In the genomic region with DNA sequence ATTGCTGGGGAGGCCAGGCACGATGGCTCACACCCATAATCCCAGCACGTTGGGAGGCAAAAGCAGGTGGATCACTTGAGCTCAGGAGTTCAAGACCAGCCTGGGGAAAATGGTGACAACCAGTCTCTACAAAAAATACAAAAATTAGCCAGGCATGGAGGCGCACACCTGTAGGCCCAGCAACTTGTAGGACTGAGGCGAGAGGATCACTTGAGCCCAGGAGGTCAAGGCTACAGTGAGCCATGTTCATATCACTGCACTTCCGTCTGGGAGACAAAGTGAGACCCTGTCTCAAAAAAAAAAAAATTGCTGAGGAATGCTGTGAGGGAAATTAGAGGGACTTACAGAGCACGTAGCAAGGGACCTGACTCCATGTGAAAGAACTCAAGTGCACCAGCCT, we compare ENCODE assay signal across 18 cellular contexts. TPM values are rescaled to one million over a fixed set of nuclear protein-coding genes. Genes with fewer than 3 reads are reported as not detected.
A peak's percentile ranks its signal among the peaks of the same experiment; 100 is the strongest.
DNase-seq lines count a peak whose midpoint lies in the region; ATAC-seq and TF ChIP-seq lines count a peak whose summit lies in the region.
"Had no signal": no experiment of that assay in that cellular context is flagged by ENCODE, and none has a peak within 500 bp of the region (broad histone marks: within the 10 kb centered on the region; RNA-seq: fewer than 3 reads in every experiment).

No MANE protein-coding gene starts in this region.

- peak overlapping the region; percentile 18 for H3K27ac Mint-ChIP-seq in Calu3 (ENCODE audit: unreplicated experiment)
- H3K27ac Mint-ChIP-seq in WTC11 = peak overlapping the region; percentile 49

- H3K9me3 Mint-ChIP-seq in Calu3 (ENCODE audit: low read depth, unreplicated experiment) (no peaks in the 10 kb centered on the region), WTC11 (no peaks in the 10 kb centered on the region)
- H3K9me3 Mint-ChIP-seq: IgD-negative memory B cell had no signal

- no peak overlapping the region for H3K4me3 Mint-ChIP-seq in Calu3 (ENCODE audit: low read depth, unreplicated experiment)
- no peak overlapping the region for H3K4me3 Mint-ChIP-seq in WTC11

- H3K27me3 ChIP-seq in HCT116 (ENCODE audit: insufficient read depth, low read length) (no peaks in the 10 kb centered on the region), trophoblast cell (ENCODE audit: insufficient read depth, low read length) (no peaks in the 10 kb centered on the region), tibial artery (no peaks in the 10 kb centered on the region)
- H3K27me3 ChIP-seq: BLaER1 treated with 17β-estradiol and CSF1 and Interleukin-3, amounts not matched to agents 10 nM and 100 nM had no signal

- peaks cover 36% of the 10 kb centered on the region for H3K79me1 ChIP-seq in trophoblast cell (ENCODE audit: low read length)

- H3K14ac ChIP-seq in trophoblast cell (ENCODE audit: low read length) = no peak overlapping the region

- CTCF ChIA-PET in Calu3 (lab: Charles Lee) (interaction anchor here (25.3 kb wide), 1 partner anchor 46 kb away, joined by 1048 read pairs; no protein-coding TSS in a partner anchor), HCT116 (lab: Charles Lee) (interaction anchor here (2.1 to 14.5 kb wide), 2 partner anchors 9 to 46 kb away, joined by 16 to 589 read pairs; no protein-coding TSS in a partner anchor), WTC11 (lab: Charles Lee) (interaction anchor here (11.9 to 14.0 kb wide), 2 partner anchors 9 to 45 kb away, joined by 321 to 850 read pairs; a partner anchor contains a TSS)

- H3K4me1 Mint-ChIP-seq in Calu3 (ENCODE audit: low read depth, unreplicated experiment) (peaks cover 73% of the 10 kb centered on the region), WTC11 (peaks cover 36% of the 10 kb centered on the region)

- H4K91ac ChIP-seq in trophoblast cell (ENCODE audit: low read depth, low read length) = no peak overlapping the region

- H2BK120ac ChIP-seq in trophoblast cell (ENCODE audit: insufficient read depth, low read length, poor library complexity) = no peak overlapping the region

- no CpG with 5 or more reads among the region's 6 CpGs for WGBS in trophoblast cell (ENCODE audit: extremely low coverage, insufficient coverage, insufficient read length)

- no peaks in the 10 kb centered on the region for H3K9me3 ChIP-seq in HCT116 (ENCODE audit: control insufficient read depth in 1 of 2, insufficient read depth in 1 of 2, low read depth in 1 of 2, low read length in 2 of 2)
- no peaks in the 10 kb centered on the region for H3K9me3 ChIP-seq in trophoblast cell (ENCODE audit: insufficient read depth, low read depth, low read length)
- H3K9me3 ChIP-seq in tibial artery = no peaks in the 10 kb centered on the region
- H3K9me3 ChIP-seq: BLaER1 treated with 17β-estradiol and CSF1 and Interleukin-3, amounts not matched to agents 10 nM and 100 nM; SK-N-SH had no signal

- no peak overlapping the region for H2AFZ ChIP-seq in HCT116 (ENCODE audit: low read depth, low read length, poor library complexity, severe bottlenecking)
- H2AFZ ChIP-seq in trophoblast cell (ENCODE audit: insufficient read depth, low read length, poor library complexity) = no peak overlapping the region

- intact Hi-C loops in Calu3 (cut with micrococcal nuclease; ENCODE audit: unreplicated experiment) = loop anchor here (5.0 kb wide), 1 partner anchor 158 kb away; a partner anchor contains a TSS
- intact Hi-C loops in HCT116 (cut with micrococcal nuclease) = loop anchor here (5.0 kb wide), 1 partner anchor 158 kb away; a partner anchor contains a TSS
- intact Hi-C loops in tibial artery (cut with DNase I; ENCODE audit: low total_unique reads) = loop anchor here (10.0 kb wide), 1 partner anchor 161 kb away; a partner anchor contains a TSS

- POLR2A ChIA-PET in HCT116 (lab: Charles Lee) (interaction anchor here (28.6 kb wide), 1 partner anchor 40 kb away, joined by 1106 read pairs; a partner anchor contains a TSS), WTC11 (lab: Charles Lee) (no interaction called here)

- H3K36me3 Mint-ChIP-seq in Calu3 (ENCODE audit: insufficient read depth, unreplicated experiment) = peaks cover 100% of the 10 kb centered on the region
- H3K36me3 Mint-ChIP-seq in WTC11 = peaks cover 46% of the 10 kb centered on the region
- H3K36me3 Mint-ChIP-seq: IgD-negative memory B cell had no signal

- H3K27ac ChIP-seq in HCT116 (ENCODE audit: low read depth, low read length) (peak overlapping the region; percentile 93), trophoblast cell (ENCODE audit: low read depth, low read length) (no peak overlapping the region), tibial artery (no peak overlapping the region)

- no peak overlapping the region for H4K12ac ChIP-seq in trophoblast cell (ENCODE audit: low read depth, low read length)

- H3K4me3 ChIP-seq in HCT116 (replicated peaks in 1 of 2; ENCODE audit: low read depth in 1 of 2, low read length in 2 of 2) (no peak overlapping the region), trophoblast cell (ENCODE audit: low read depth, low read length) (no peak overlapping the region), tibial artery (no peak overlapping the region)
- H3K4me3 ChIP-seq: BLaER1 treated with 17β-estradiol and CSF1 and Interleukin-3, amounts not matched to agents 10 nM and 100 nM had no signal

- H3K27me3 Mint-ChIP-seq in Calu3 (ENCODE audit: unreplicated experiment) (no peaks in the 10 kb centered on the region), WTC11 (ENCODE audit: low read depth) (no peaks in the 10 kb centered on the region)
- H3K27me3 Mint-ChIP-seq: IgD-negative memory B cell had no signal

- H4K8ac ChIP-seq in trophoblast cell (ENCODE audit: low read depth, low read length) = no peak overlapping the region

- peaks cover 5% of the 10 kb centered on the region; the same call in 1 of the 2 replicates for H3K79me2 ChIP-seq in HCT116 (ENCODE audit: insufficient read depth, low read length)
- peaks cover 3% of the 10 kb centered on the region for H3K79me2 ChIP-seq in trophoblast cell (ENCODE audit: control insufficient read depth, insufficient read depth, low read length, poor library complexity)

- ATAC-seq in HCT116 = no peak
- ATAC-seq in WTC11 = no peak
- ATAC-seq in HG02642 (IDR thresholded peaks at IDR 0.05; ENCODE audit: poor library complexity, unreplicated experiment) = no peak

- no peak for TF ChIP-seq RAD21 in HCT116 (IDR thresholded peaks at IDR 0.05; ENCODE audit: low read depth)

- no peak overlapping the region for H3K4ac ChIP-seq in trophoblast cell (ENCODE audit: low read depth, low read length)

- H2AK5ac ChIP-seq in trophoblast cell (ENCODE audit: low read length) = no peak overlapping the region

- H2BK12ac ChIP-seq in trophoblast cell (ENCODE audit: low read length) = peak overlapping the region; percentile 19

- no TSS peak for BruUV-seq in Calu3 (replicated peaks; lab: Mats Ljungman, UMichigan)
- no TSS peak for BruUV-seq in HCT116 (replicated peaks; lab: Mats Ljungman, UMichigan)

- no peak overlapping the region for H3K23ac ChIP-seq in trophoblast cell (ENCODE audit: low read length)

- no peak overlapping the region for H2BK5ac ChIP-seq in trophoblast cell (ENCODE audit: low read depth, low read length, poor library complexity)

- DNase-seq in Calu3 = no peak
- DNase-seq in HCT116 (ENCODE audit: low read depth, low spot score) = no peak
- DNase-seq in WTC11 (ENCODE audit: low spot score) = no peak
- no peak for DNase-seq in trophoblast cell
- DNase-seq in tibial artery = no peak
- no peak for DNase-seq in activated CD8-positive, alpha-beta memory T cell treated with anti-CD3 and anti-CD28 coated beads, Interleukin-2, amount 50 U/mL, for 4 hours
- DNase-seq: DMS 273 treated with DMSO at 0.1 percent for 48 hours; EL; NCI-H146; NCI-H2107; NCI-H226; NCI-H526; NK-92 treated with Interleukin-12 subunit alpha and Interleukin-12 subunit beta, amount 100 ng/mL, for 24 hours; Right ventricle myocardium superior; SK-N-SH had no signal

- no peak for TF ChIP-seq POLR2A in HCT116 (IDR thresholded peaks at IDR 0.05; ENCODE audit: borderline replicate concordance, extremely low read depth, insufficient read depth, insufficient read length)

- H3K36me3 ChIP-seq in HCT116 (ENCODE audit: control insufficient read depth in 1 of 2, insufficient read depth in 2 of 2, low read length in 2 of 2) = peaks cover 0 to 39% of the 10 kb centered on the region in 2 experiments; a peak in 2 of 4 replicates
- peaks cover 58 to 65% of the 10 kb centered on the region in 2 experiments for H3K36me3 ChIP-seq in trophoblast cell (ENCODE audit: control insufficient read depth in 1 of 2, insufficient read depth in 2 of 2, low read length in 2 of 2)
- H3K36me3 ChIP-seq in tibial artery = peaks cover 28 to 64% (median 47%) of the 10 kb centered on the region in 3 donors

- no peak overlapping the region for H3K18ac ChIP-seq in trophoblast cell (ENCODE audit: low read length)

- H3K9ac ChIP-seq in HCT116 (ENCODE audit: low read length) (peak overlapping the region; percentile 19; the same call in 1 of the 2 replicates), trophoblast cell (ENCODE audit: low read length) (no peak overlapping the region)
- H3K9ac ChIP-seq: BLaER1 treated with 17β-estradiol and CSF1 and Interleukin-3, amounts not matched to agents 10 nM and 100 nM; SK-N-SH had no signal

- H3K4me1 ChIP-seq in HCT116 (ENCODE audit: control insufficient read depth in 1 of 2, insufficient read depth in 2 of 2, low read length in 2 of 2) (peaks cover 97 to 99% of the 10 kb centered on the region in 2 experiments), trophoblast cell (ENCODE audit: control insufficient read depth in 1 of 2, insufficient read depth in 2 of 2, low read length in 2 of 2) (peaks cover 25 to 36% of the 10 kb centered on the region in 2 experiments), tibial artery (peaks cover 0 to 42% (median 29%) of the 10 kb centered on the region in 4 donors)

- RAD21 ChIA-PET in HCT116 (lab: Charles Lee; ENCODE audit: low non-redundant PET in 1 of 2, low total read pairs in 2 of 2, uncharacterized antibody in 2 of 2, unreplicated experiment in 2 of 2) = interaction anchor here (1.5 to 5.3 kb wide), 2 partner anchors 48 kb away, joined by 6 to 70 read pairs; no protein-coding TSS in a partner anchor

- TF ChIP-seq CTCF in Calu3 (IDR thresholded peaks at IDR 0.05; ENCODE audit: unreplicated experiment) (no peak), HCT116 (IDR thresholded peaks at IDR 0.05 in 2 of 3, conservative IDR thresholded peaks at IDR 0.05 in 1 of 3; ENCODE audit: borderline replicate concordance in 1 of 3, insufficient read depth in 1 of 3, low read depth in 2 of 3, low read length in 2 of 3) (no peak), WTC11 (IDR thresholded peaks at IDR 0.05) (no peak), tibial artery (IDR thresholded peaks at IDR 0.05) (no peak)

- H3K4me2 ChIP-seq in HCT116 (ENCODE audit: low read length) = peak overlapping the region; percentile 24; the same call in 1 of the 2 replicates
- no peak overlapping the region for H3K4me2 ChIP-seq in trophoblast cell (ENCODE audit: low read length)
- H3K4me2 ChIP-seq: BLaER1 treated with 17β-estradiol and CSF1 and Interleukin-3, amounts not matched to agents 10 nM and 100 nM; SK-N-SH had no signal

- H4K20me1 ChIP-seq in HCT116 (ENCODE audit: insufficient read depth) = no peaks in the 10 kb centered on the region

- H3K9me2 ChIP-seq in HCT116 (ENCODE audit: insufficient read depth) = no peaks in the 10 kb centered on the region
- H3K9me2 ChIP-seq: SK-N-SH had no signal

RNA-seq across cellular contexts. Expression of a gene that starts 40.8 kb away (rescaled TPM):
- total RNA-seq in Calu3 (2022) (347 and 431 TPM in 2 replicates), HCT116 (2021; ENCODE audit: unreplicated experiment) (811 TPM), WTC11 (2021) (88.8 to 158 TPM (median 149 TPM) in 3 replicates)
- 603 and 619 TPM in 2 replicates for polyA plus RNA-seq in HCT116 (2012)
- 992 and 1,052 TPM in 2 replicates for polyA plus RNA-seq in trophoblast cell (2013)

RNA-seq across cellular contexts. Expression of a gene that starts 50.0 kb away (rescaled TPM):
- 342 and 378 TPM in 2 replicates for total RNA-seq in Calu3 (2022)
- 183 TPM for total RNA-seq in HCT116 (2021; ENCODE audit: unreplicated experiment)
- polyA plus RNA-seq in HCT116 (2012) = 181 and 193 TPM in 2 replicates
- 93.3 to 103 TPM (median 101 TPM) in 3 replicates for total RNA-seq in WTC11 (2021)
- 246 and 265 TPM in 2 replicates for polyA plus RNA-seq in trophoblast cell (2013)
